ENCODE assay signal across 18 cellular contexts in the genomic region with DNA sequence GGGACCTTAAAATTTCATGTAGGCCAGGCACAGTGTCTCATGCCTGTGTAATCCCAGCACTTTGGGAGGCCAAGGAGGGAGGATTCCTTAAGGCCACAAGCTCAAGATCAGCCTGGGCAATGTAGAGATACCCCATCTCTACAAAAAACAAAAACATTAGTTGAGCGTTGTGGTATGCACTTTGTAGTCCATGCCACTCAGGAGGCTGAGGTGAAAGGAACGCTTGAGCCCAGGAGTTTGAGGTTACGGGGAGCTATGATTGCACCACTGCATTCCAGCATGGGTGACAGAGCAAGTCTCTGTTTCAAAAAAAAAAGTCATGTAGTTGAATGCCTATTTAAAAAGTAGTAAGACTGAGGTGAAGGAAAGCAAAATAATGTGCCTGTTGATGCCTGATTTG.
A peak's percentile ranks its signal among the peaks of the same experiment; 100 is the strongest.
DNase-seq lines count a peak whose midpoint lies in the region; ATAC-seq, FAIRE-seq and TF ChIP-seq lines count a peak whose summit lies in the region.
"Had no signal": no experiment of that assay in that cellular context is flagged by ENCODE, and none has a peak within 500 bp of the region (broad histone marks: within the 10 kb centered on the region; RNA-seq: fewer than 3 reads in every experiment).

No MANE protein-coding gene starts in this region.

- H3K9me3 ChIP-seq in HepG2 (ENCODE audit: low read length) (no peaks in the 10 kb centered on the region), right lobe of liver (no peaks in the 10 kb centered on the region)
- H3K9me3 ChIP-seq: BLaER1 had no signal

- H4K20me1 ChIP-seq in HepG2 (ENCODE audit: insufficient read depth, low read length) = no peaks in the 10 kb centered on the region
- H4K20me1 ChIP-seq: BLaER1 had no signal

- peak; percentile 93 for ATAC-seq in HepG2
- no peak for ATAC-seq in right lobe of liver
- ATAC-seq in GM21423 (IDR thresholded peaks at IDR 0.05; ENCODE audit: unreplicated experiment) = no peak
- no peak for ATAC-seq in GM19023 (IDR thresholded peaks at IDR 0.05; ENCODE audit: unreplicated experiment)
- ATAC-seq: CD8-positive, alpha-beta T cell; GM12878 had no signal

- no peak overlapping the region for H3K4me2 ChIP-seq in HepG2 (ENCODE audit: low read depth, low read length)
- H3K4me2 ChIP-seq: BLaER1 had no signal

- CTCF ChIA-PET in HepG2 (lab: Yijun Ruan, JAX; ENCODE audit: low intra/inter-chr PET ratio, low total read pairs) = no interaction called here

- POLR2A ChIA-PET in HepG2 (lab: Yijun Ruan, JAX) = interaction anchor here (0.9 to 1.3 kb wide), 3 partner anchors 84 to 187 kb away, joined by 3 to 4 read pairs (median 3); a partner anchor contains a TSS

- no peak overlapping the region for H2AFZ ChIP-seq in HepG2 (ENCODE audit: low read length)

- TF ChIP-seq CTCF in HepG2 (CRISPR knock-in tag; IDR thresholded peaks at IDR 0.05) = no peak
- no peak for TF ChIP-seq CTCF in right lobe of liver (IDR thresholded peaks at IDR 0.05)
- no peak for TF ChIP-seq CTCF in epithelial cell of esophagus (IDR thresholded peaks at IDR 0.05; ENCODE audit: insufficient read depth, low read depth, low read length, missing control alignments)

- intact Hi-C loops in HepG2 (cut with micrococcal nuclease; ENCODE audit: unreplicated experiment) = loop anchor here (10.0 kb wide), 1 partner anchor 666 kb away; no protein-coding TSS in a partner anchor
- intact Hi-C loops in right lobe of liver (cut with DNase I) = no loop called here

- no peak overlapping the region for H3K9ac ChIP-seq in HepG2 (ENCODE audit: insufficient read depth, low read depth, low read length)
- H3K9ac ChIP-seq: BLaER1 had no signal

- in situ Hi-C loops in HepG2 (cut with HindIII; ENCODE audit: extremely low pct_ligation_motif_present, low pct_unique_long_range_greater_than_20kb) = no loop called here

- H3K4me3 ChIP-seq in HepG2 (replicated peaks in 1 of 3; ENCODE audit: insufficient read depth in 1 of 3, low read depth in 2 of 3, low read length in 3 of 3) (no peak overlapping the region), right lobe of liver (no peak overlapping the region), epithelial cell of esophagus (ENCODE audit: low read length) (no peak overlapping the region)
- H3K4me3 ChIP-seq: BLaER1, GM12878 had no signal

- H3K27me3 ChIP-seq in HepG2 (ENCODE audit: control insufficient read depth in 1 of 2, insufficient read depth in 2 of 2, low read length in 2 of 2) = no peaks in the 10 kb centered on the region
- no peaks in the 10 kb centered on the region for H3K27me3 ChIP-seq in right lobe of liver
- H3K27me3 ChIP-seq: BLaER1 had no signal

- 0 out of 4 replicates have a peak, but pooled peaks of 1 of the 2 experiments have one; percentile 9 for TF ChIP-seq EP300 in HepG2 (IDR thresholded peaks at IDR 0.05; ENCODE audit: low read depth in 2 of 2, low read length in 2 of 2)
- no peak for TF ChIP-seq EP300 in HepG2 (CRISPR knock-in tag; IDR thresholded peaks at IDR 0.05; ENCODE audit: borderline replicate concordance)

- WGBS in HepG2 (ENCODE audit: low lambda C conversion rate) = 56% methylated on average over 3 of the region's 3 CpGs
- WGBS in right lobe of liver (ENCODE audit: insufficient coverage, low coverage, low lambda C conversion rate, missing lambda C conversion rate) = 90% methylated on average over 3 of the region's 3 CpGs

- BruUV-seq in HepG2 (replicated peaks; lab: Mats Ljungman, UMichigan) = no TSS peak

- H3K27ac ChIP-seq in HepG2 (ENCODE audit: extremely low read length, insufficient read depth, low read length) (no peak overlapping the region), right lobe of liver (no peak overlapping the region)
- H3K27ac ChIP-seq: BLaER1 had no signal

- H3K4me1 ChIP-seq in HepG2 (ENCODE audit: insufficient read depth, low read length) (peaks cover 8% of the 10 kb centered on the region), right lobe of liver (no peaks in the 10 kb centered on the region)
- H3K4me1 ChIP-seq: BLaER1 had no signal

- FAIRE-seq in HepG2 (lab: Jason Lieb, UNC) = no peak
- FAIRE-seq: A204.1, GM12878 had no signal

- H3K79me2 ChIP-seq in HepG2 (ENCODE audit: insufficient read depth, low read length) = no peaks in the 10 kb centered on the region

- TF ChIP-seq POLR2A in HepG2 (IDR thresholded peaks at IDR 0.05; ENCODE audit: insufficient read depth in 1 of 2, low read depth in 2 of 2, low read length in 2 of 2) (no peak), right lobe of liver (IDR thresholded peaks at IDR 0.05) (no peak)

- DNase-seq in HepG2 (ENCODE audit: low spot score) (peak; percentile 77), right lobe of liver (no peak), amniotic epithelial cell (ENCODE audit: low read depth) (peak; percentile 80), epithelial cell of esophagus (ENCODE audit: low read depth) (peak; percentile 35), GM19238 (ENCODE audit: insufficient read length, low spot score) (no peak)
- DNase-seq in activated T-cell treated with anti-CD3 and anti-CD28 coated beads, Interleukin-2, amount 50 U/mL, for 48 hours = no peak
- DNase-seq: CD8-positive, alpha-beta T cell; GDM1; H9; KG1; NCI-H1048; NCI-H510A treated with DMSO at 0.1 percent for 48 hours; NCI-H82 had no signal

- H3K36me3 ChIP-seq in HepG2 (replicated peaks in 1 of 2; ENCODE audit: control insufficient read depth in 1 of 2, insufficient read depth in 2 of 2, low read length in 2 of 2) (peaks cover 2 to 5% of the 10 kb centered on the region in 2 experiments; a peak in 3 of 5 replicates), right lobe of liver (no peaks in the 10 kb centered on the region)
- H3K36me3 ChIP-seq: BLaER1 had no signal

- no peak for TF ChIP-seq RAD21 in HepG2 (CRISPR knock-in tag; IDR thresholded peaks at IDR 0.05)

TF ChIP-seq in HepG2, 621 proteins besides CTCF, POLR2A, EP300 and RAD21 (continues in another document):
- peak; percentile 39; the same call in 1 of the 2 replicates for TF ChIP-seq ZNF121 (CRISPR knock-in tag; IDR thresholded peaks at IDR 0.05)
- peak; percentile 86; the same call in 1 of the 2 replicates for TF ChIP-seq ZNF3 (CRISPR knock-in tag; IDR thresholded peaks at IDR 0.05)
- TF ChIP-seq ZNF644 (CRISPR knock-in tag; IDR thresholded peaks at IDR 0.05; ENCODE audit: low read depth) = peak; percentile 72; the same call in 1 of the 2 replicates
- peak; percentile 91 for TF ChIP-seq TEAD3 (CRISPR knock-in tag; optimal IDR thresholded peaks at IDR 0.05; ENCODE audit: borderline replicate concordance)
- TF ChIP-seq CEBPB (IDR thresholded peaks at IDR 0.05; ENCODE audit: borderline replicate concordance, low read depth, low read length) = peak; percentile 80; the same call in 1 of the 2 replicates
- TF ChIP-seq CEBPG (CRISPR knock-in tag; IDR thresholded peaks at IDR 0.05) = peak; percentile 65
- TF ChIP-seq ZNF607 (CRISPR knock-in tag; IDR thresholded peaks at IDR 0.05; ENCODE audit: borderline replicate concordance) = no peak
- TF ChIP-seq ZFP82 (CRISPR knock-in tag; IDR thresholded peaks at IDR 0.05; ENCODE audit: borderline replicate concordance) = no peak
- TF ChIP-seq, protein P1, sequence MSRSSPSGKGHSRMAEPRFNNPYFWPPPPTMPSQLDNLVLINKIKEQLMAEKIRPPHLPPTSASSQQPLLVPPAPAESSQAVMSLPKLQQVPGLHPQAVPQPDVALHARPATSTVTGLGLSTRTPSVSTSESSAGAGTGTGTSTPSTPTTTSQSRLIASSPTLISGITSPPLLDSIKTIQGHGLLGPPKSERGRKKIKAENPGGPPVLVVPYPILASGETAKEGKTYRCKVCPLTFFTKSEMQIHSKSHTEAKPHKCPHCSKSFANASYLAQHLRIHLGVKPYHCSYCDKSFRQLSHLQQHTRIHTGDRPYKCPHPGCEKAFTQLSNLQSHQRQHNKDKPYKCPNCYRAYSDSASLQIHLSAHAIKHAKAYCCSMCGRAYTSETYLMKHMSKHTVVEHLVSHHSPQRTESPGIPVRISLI (CRISPR knock-in tag; IDR thresholded peaks at IDR 0.05; ENCODE audit: borderline replicate concordance) = peak; percentile 64; the same call in 1 of the 2 replicates
- TF ChIP-seq GLI4 (CRISPR knock-in tag; IDR thresholded peaks at IDR 0.05; ENCODE audit: borderline replicate concordance) = no peak
- peak; percentile 66; the same call in 1 of the 2 replicates for TF ChIP-seq ZNF782 (CRISPR knock-in tag; IDR thresholded peaks at IDR 0.05; ENCODE audit: borderline replicate concordance)
- TF ChIP-seq ZMYM4 (CRISPR knock-in tag; IDR thresholded peaks at IDR 0.05) = peak; percentile 47; the same call in 1 of the 2 replicates
- TF ChIP-seq, protein P2, sequence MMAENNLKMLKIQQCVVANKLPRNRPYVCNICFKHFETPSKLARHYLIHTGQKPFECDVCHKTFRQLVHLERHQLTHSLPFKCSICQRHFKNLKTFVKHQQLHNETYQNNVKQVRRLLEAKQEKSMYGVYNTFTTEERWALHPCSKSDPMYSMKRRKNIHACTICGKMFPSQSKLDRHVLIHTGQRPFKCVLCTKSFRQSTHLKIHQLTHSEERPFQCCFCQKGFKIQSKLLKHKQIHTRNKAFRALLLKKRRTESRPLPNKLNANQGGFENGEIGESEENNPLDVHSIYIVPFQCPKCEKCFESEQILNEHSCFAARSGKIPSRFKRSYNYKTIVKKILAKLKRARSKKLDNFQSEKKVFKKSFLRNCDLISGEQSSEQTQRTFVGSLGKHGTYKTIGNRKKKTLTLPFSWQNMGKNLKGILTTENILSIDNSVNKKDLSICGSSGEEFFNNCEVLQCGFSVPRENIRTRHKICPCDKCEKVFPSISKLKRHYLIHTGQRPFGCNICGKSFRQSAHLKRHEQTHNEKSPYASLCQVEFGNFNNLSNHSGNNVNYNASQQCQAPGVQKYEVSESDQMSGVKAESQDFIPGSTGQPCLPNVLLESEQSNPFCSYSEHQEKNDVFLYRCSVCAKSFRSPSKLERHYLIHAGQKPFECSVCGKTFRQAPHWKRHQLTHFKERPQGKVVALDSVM (CRISPR knock-in tag; IDR thresholded peaks at IDR 0.05) = peak; percentile 75; the same call in 1 of the 2 replicates
- 0 out of 2 replicates have a peak, but pooled peaks have one; percentile 36 for TF ChIP-seq ZNF629 (CRISPR knock-in tag; conservative IDR thresholded peaks at IDR 0.05)

Comparison
In these comparisons a context has a peak if more than half of its experiments do, and no peak if none do; other contexts are left out.
1. DNase-seq: peak in HepG2 (single experiment), amniotic epithelial cell (single experiment) and epithelial cell of esophagus (single experiment); none in right lobe of liver (0 of 3), activated T-cell treated with anti-CD3 and anti-CD28 coated beads, Interleukin-2, amount 50 U/mL, for 48 hours (0 of 2) and GM19238 (single experiment).